ENCODE assay signal across 6 cellular contexts in the genomic region with DNA sequence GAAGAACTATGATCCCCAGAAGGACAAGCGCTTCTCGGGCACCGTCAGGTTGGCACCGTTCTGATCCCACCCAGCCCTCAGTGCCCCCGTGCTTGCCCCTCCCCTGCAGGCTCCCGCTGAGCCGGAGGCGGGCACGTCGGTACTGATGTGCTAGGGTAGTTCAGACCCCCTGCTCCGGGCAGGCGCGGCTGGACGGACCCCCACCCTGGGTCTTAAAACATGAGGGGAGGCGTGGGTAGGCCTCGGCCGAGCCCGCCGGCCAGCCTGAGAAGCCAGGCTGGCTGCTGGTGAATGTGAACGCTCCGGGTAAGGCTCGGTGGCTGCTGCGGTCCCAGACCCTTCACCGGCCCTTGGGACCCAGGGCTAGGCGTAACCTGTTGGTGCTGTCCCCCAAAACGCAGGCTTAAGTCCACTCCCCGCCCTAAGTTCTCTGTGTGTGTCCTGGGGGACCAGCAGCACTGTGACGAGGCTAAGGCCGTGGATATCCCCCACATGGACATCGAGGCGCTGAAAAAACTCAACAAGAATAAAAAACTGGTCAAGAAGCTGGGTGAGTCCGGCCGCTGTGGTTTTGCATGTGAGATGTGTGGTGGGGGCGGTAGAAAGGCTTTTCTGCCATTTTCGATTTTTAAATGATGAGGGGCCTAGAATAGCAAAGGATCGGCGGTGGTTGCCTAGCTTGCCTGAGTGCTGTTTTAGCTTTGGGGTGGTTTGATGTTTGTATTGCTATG. TPM values are rescaled to one million over a fixed set of nuclear protein-coding genes. Genes with fewer than 3 reads are reported as not detected.
DNase-seq lines count a peak whose midpoint lies in the region; TF ChIP-seq lines count a peak whose summit lies in the region.

No MANE protein-coding gene starts in this region.

- peak overlapping the region; percentile 95 for H3K4me3 Mint-ChIP-seq in nephron progenitor cell

- no peaks in the 10 kb centered on the region for H3K27me3 ChIP-seq in brain microvascular endothelial cell (replicated peaks)

- in situ Hi-C loops in brain microvascular endothelial cell (cut with HindIII; ENCODE audit: low pct_ligation_motif_present, low sequenced_read_pairs), result no loop called here

- H3K4me1 Mint-ChIP-seq in nephron progenitor cell, result peaks cover 42% of the 10 kb centered on the region

- peak overlapping the region; percentile 100 for H3K27ac Mint-ChIP-seq in nephron progenitor cell

- peak overlapping the region; percentile 96 for H3K4me3 ChIP-seq in brain microvascular endothelial cell (ENCODE audit: low read depth, low read length)

- TF ChIP-seq CTCF in brain microvascular endothelial cell (IDR thresholded peaks at IDR 0.05; ENCODE audit: low read depth, low read length, missing control alignments) (no peak), nephron progenitor cell (IDR thresholded peaks at IDR 0.05) (no peak)

- H3K9me3 Mint-ChIP-seq in nephron progenitor cell, result no peaks in the 10 kb centered on the region

- peaks cover 49% of the 10 kb centered on the region for H3K36me3 ChIP-seq in brain microvascular endothelial cell (replicated peaks)

- DNase-seq in NCI-H1417 (lab: John Stamatoyannopoulos, UW) (peak in 2 of 3 experiments; percentile 42 to 70), NCI-H1417 treated with DMSO at 0.1 percent for 48 hours (lab: John Stamatoyannopoulos, UW) (no peak), brain microvascular endothelial cell (no peak), nephron progenitor cell (no peak), HT-29 (ENCODE audit: low spot score) (no peak), cerebellum (ENCODE audit: low spot score) (no peak)

- peak overlapping the region; percentile 87 for H3K27ac ChIP-seq in brain microvascular endothelial cell

- peaks cover 60% of the 10 kb centered on the region for H3K36me3 Mint-ChIP-seq in nephron progenitor cell (ENCODE audit: low read depth)

- peaks cover 11% of the 10 kb centered on the region for H3K27me3 Mint-ChIP-seq in nephron progenitor cell (ENCODE audit: low read depth, poor library complexity)

RNA-seq across cellular contexts. Expression of a gene that starts 0.9 kb away (rescaled TPM):
- 1,706 and 1,805 TPM in 2 replicates for total RNA-seq in HT-29 (2014; rRNA removed; shearing (Covaris generic))
- total RNA-seq in cerebellum, result 907 TPM

RNA-seq across cellular contexts. Expression of a gene that starts 17.0 kb away (rescaled TPM):
- total RNA-seq in HT-29 (2014; rRNA removed; shearing (Covaris generic)), result 7.4 and 8.6 TPM in 2 replicates
- total RNA-seq in cerebellum, result 6.9 TPM

RNA-seq across cellular contexts. Expression of a gene that starts 27.7 kb away (rescaled TPM):
- 25.7 and 27.4 TPM in 2 replicates for total RNA-seq in HT-29 (2014; rRNA removed; shearing (Covaris generic))
- total RNA-seq in cerebellum, result 2.1 TPM

RNA-seq across cellular contexts. Expression of a gene that starts 43.6 kb away (rescaled TPM):
- total RNA-seq in HT-29 (2014; rRNA removed; shearing (Covaris generic)), result 0.48 TPM in 1 of 2 replicates, not detected in the other
- 0.54 TPM for total RNA-seq in cerebellum

Comparison
In these comparisons a context has a peak if more than half of its experiments do, and no peak if none do; other contexts are left out.
1. DNase-seq: peak in NCI-H1417 (2 of 3); none in NCI-H1417 treated with DMSO at 0.1 percent for 48 hours (single experiment), brain microvascular endothelial cell (single experiment), nephron progenitor cell (single experiment), HT-29 (single experiment) and cerebellum (single experiment).